ENCODE assay signal across 22 cellular contexts in genomic region chr1:247113733-247114271, GRCh38.
"Had no signal": no experiment of that assay in that cellular context is flagged by ENCODE, and none has a peak within 500 bp of the region (broad histone marks: within the 10 kb centered on the region; RNA-seq: fewer than 3 reads in every experiment).

No MANE protein-coding gene starts in this region.

- H3K36me3 Mint-ChIP-seq: activated naive CD4-positive, alpha-beta T cell treated with anti-CD3 and anti-CD28 coated beads, Interleukin-2, amount 50 U/mL, for 24 hours had no signal

- H3K36me3 ChIP-seq: colonic mucosa, heart left ventricle, left ventricle myocardium inferior, spleen, tibial nerve, vagina had no signal

- H3K27ac Mint-ChIP-seq: activated B cell treated with CpG ODN at 0.5 μM for 24 hours; activated CD8-positive, alpha-beta T cell treated with anti-CD3 and anti-CD28 coated beads, Interleukin-2, amount 10 ng/mL, durations not matched to agents 7 days and 5 days; activated naive CD4-positive, alpha-beta T cell treated with anti-CD3 and anti-CD28 coated beads, Interleukin-2, amount 50 U/mL, for 24 hours had no signal

- FAIRE-seq: endometrium, frontal cortex had no signal

- H3K4me3 Mint-ChIP-seq: activated B cell treated with CpG ODN at 0.5 μM for 24 hours; activated CD8-positive, alpha-beta T cell treated with anti-CD3 and anti-CD28 coated beads, Interleukin-2, amount 10 ng/mL, durations not matched to agents 7 days and 5 days had no signal

- H3K9me3 ChIP-seq: colonic mucosa, heart left ventricle, left ventricle myocardium inferior, spleen, tibial nerve, vagina had no signal

- ATAC-seq: activated CD8-positive, alpha-beta T cell treated with anti-CD3 and anti-CD28 coated beads, Interleukin-2, amount 10 ng/mL, durations not matched to agents 7 days and 5 days; heart left ventricle had no signal

- H3K79me2 ChIP-seq: parathyroid adenoma had no signal

- H3K4me3 ChIP-seq: colonic mucosa, heart left ventricle, left ventricle myocardium inferior, spleen, tibial nerve, vagina had no signal

- H3K9me3 Mint-ChIP-seq: activated B cell treated with CpG ODN at 0.5 μM for 24 hours; activated naive CD4-positive, alpha-beta T cell treated with anti-CD3 and anti-CD28 coated beads, Interleukin-2, amount 50 U/mL, for 24 hours had no signal

- DNase-seq: activated B cell treated with CpG ODN at 0.5 μM for 24 hours; activated CD4-positive, alpha-beta T cell treated with anti-CD3 and anti-CD28 coated beads for 4 hours; activated CD8-positive, alpha-beta memory T cell treated with anti-CD3 and anti-CD28 coated beads, Interleukin-2, amount 50 U/mL, for 4 hours; activated CD8-positive, alpha-beta T cell treated with anti-CD3 and anti-CD28 coated beads, Interleukin-2, amount 10 ng/mL, durations not matched to agents 7 days and 5 days; activated effector memory CD4-positive, alpha-beta T cell treated with anti-CD3 and anti-CD28 coated beads, Interleukin-2, amount 50 U/mL, for 16 hours; activated T-cell treated with anti-CD3 and anti-CD28 coated beads, Interleukin-2, amount 50 U/mL, for 48 hours; amniotic stem cell; caudate nucleus; colonic mucosa; heart left ventricle; left ventricle myocardium inferior; mammary epithelial cell; spleen; stimulated activated naive CD4-positive, alpha-beta T cell treated with Interleukin-2 at 50 U/mL for 16 hours; T-helper 1 cell; T-helper 9 cell had no signal

- H3K27ac ChIP-seq: colonic mucosa, heart left ventricle, left ventricle myocardium inferior, parathyroid adenoma, spleen, vagina had no signal

- H3K27me3 ChIP-seq: colonic mucosa, tibial nerve, vagina had no signal

- H3K4me1 ChIP-seq: colonic mucosa, parathyroid adenoma had no signal

- H3K9ac ChIP-seq: parathyroid adenoma had no signal
